27 cellular contexts compared by ENCODE assay signal in genomic region chr11:131491503-131491902, GRCh38.
A peak's percentile ranks its signal among the peaks of the same experiment; 100 is the strongest.
DNase-seq lines count a peak whose midpoint lies in the region; ATAC-seq, FAIRE-seq and TF ChIP-seq lines count a peak whose summit lies in the region.
"Had no signal": no experiment of that assay in that cellular context is flagged by ENCODE, and none has a peak within 500 bp of the region (broad histone marks: within the 10 kb centered on the region; RNA-seq: fewer than 3 reads in every experiment).

No MANE protein-coding gene starts in this region.

- H3K4me1 ChIP-seq in astrocyte (ENCODE audit: insufficient read depth, low read length): no peaks in the 10 kb centered on the region
- H3K4me1 ChIP-seq in gastroesophageal sphincter: peaks cover 0 to 10% (median 0%) of the 10 kb centered on the region in 3 donors
- no peaks in the 10 kb centered on the region for H3K4me1 ChIP-seq in CD8-positive, alpha-beta T cell (ENCODE audit: insufficient read depth, low read length)
- no peaks in the 10 kb centered on the region for H3K4me1 ChIP-seq in Karpas-422 (ENCODE audit: low read length)

- H3K27me3 ChIP-seq in astrocyte (ENCODE audit: insufficient read depth, low read length): peaks cover under 1% of the 10 kb centered on the region
- no peaks in the 10 kb centered on the region for H3K27me3 ChIP-seq in gastroesophageal sphincter
- no peaks in the 10 kb centered on the region for H3K27me3 ChIP-seq in CD8-positive, alpha-beta T cell (ENCODE audit: insufficient read depth, low read length)
- H3K27me3 ChIP-seq in Karpas-422 (ENCODE audit: low read length): no peaks in the 10 kb centered on the region

- 82 to 91% methylated on average over 4 of the region's 4 CpGs for WGBS in gastroesophageal sphincter (ENCODE audit: low coverage in 1 of 2), 2 donors

- H3K4me2 ChIP-seq in astrocyte (ENCODE audit: low read length) (no peak overlapping the region), Karpas-422 (ENCODE audit: low read depth, low read length, poor library complexity, severe bottlenecking) (no peak overlapping the region)

- H3K9me3 Mint-ChIP-seq in HFFc6 (no peaks in the 10 kb centered on the region), astrocyte (ENCODE audit: unreplicated experiment) (no peaks in the 10 kb centered on the region)
- no peaks in the 10 kb centered on the region for H3K9me3 Mint-ChIP-seq in CD8-positive, alpha-beta T cell
- H3K9me3 Mint-ChIP-seq: activated B cell treated with CpG ODN at 0.5 μM for 24 hours; activated CD4-positive, alpha-beta memory T cell treated with anti-CD3 and anti-CD28 coated beads for 36 hours had no signal

- no peaks in the 10 kb centered on the region for H3K36me3 Mint-ChIP-seq in HFFc6 (ENCODE audit: low read depth)
- peaks cover 2% of the 10 kb centered on the region for H3K36me3 Mint-ChIP-seq in astrocyte (ENCODE audit: low read depth, unreplicated experiment)
- H3K36me3 Mint-ChIP-seq in CD8-positive, alpha-beta T cell: no peaks in the 10 kb centered on the region
- H3K36me3 Mint-ChIP-seq: activated CD4-positive, alpha-beta memory T cell treated with anti-CD3 and anti-CD28 coated beads for 36 hours had no signal

- peak; percentile 51 for ATAC-seq in gastroesophageal sphincter
- no peak for ATAC-seq in CD8-positive, alpha-beta T cell
- ATAC-seq: esophagus mucosa, GM12878, right cardiac atrium, SK-N-SH treated with all-trans-retinoic acid at 6 μM for 48 hours had no signal

- no peak for TF ChIP-seq EP300 in gastroesophageal sphincter (IDR thresholded peaks at IDR 0.05)

- no peak overlapping the region for H3K27ac ChIP-seq in astrocyte (ENCODE audit: low read depth, low read length)
- H3K27ac ChIP-seq in gastroesophageal sphincter: no peak overlapping the region
- no peak overlapping the region for H3K27ac ChIP-seq in CD8-positive, alpha-beta T cell (ENCODE audit: low read depth, low read length)
- no peak overlapping the region for H3K27ac ChIP-seq in Karpas-422 (ENCODE audit: low read length)
- H3K27ac ChIP-seq: C4-2B had no signal

- H3K79me2 ChIP-seq in astrocyte (ENCODE audit: insufficient read depth, low read length) (no peaks in the 10 kb centered on the region), Karpas-422 (ENCODE audit: low read length) (no peaks in the 10 kb centered on the region)

- H3K9me3 ChIP-seq in astrocyte (ENCODE audit: insufficient read depth, low read depth, low read length) (no peaks in the 10 kb centered on the region), gastroesophageal sphincter (no peaks in the 10 kb centered on the region), Karpas-422 (ENCODE audit: low read length) (no peaks in the 10 kb centered on the region)
- no peaks in the 10 kb centered on the region for H3K9me3 ChIP-seq in CD8-positive, alpha-beta T cell (ENCODE audit: low read length)

- no peaks in the 10 kb centered on the region for H3K9me2 ChIP-seq in Karpas-422 (replicated peaks; ENCODE audit: insufficient read depth, low read length)

- H3K4me3 ChIP-seq in astrocyte (ENCODE audit: insufficient read depth, low read depth, low read length) (no peak overlapping the region), gastroesophageal sphincter (no peak overlapping the region), Karpas-422 (ENCODE audit: low read length) (no peak overlapping the region)
- H3K4me3 ChIP-seq in CD8-positive, alpha-beta T cell (ENCODE audit: low read depth, low read length): no peak overlapping the region
- H3K4me3 ChIP-seq: GM12878 had no signal

- DNase-seq in A172 (ENCODE audit: low spot score) (peak; percentile 1), HFFc6 (peak; percentile 13), astrocyte (ENCODE audit: low read depth) (peak; percentile 8), head of caudate nucleus (no peak), Karpas-422 (no peak), SK-N-DZ (ENCODE audit: low spot score) (no peak)
- DNase-seq in CD8-positive, alpha-beta T cell: no peak
- DNase-seq: activated B cell treated with CpG ODN at 0.5 μM for 24 hours; activated CD4-positive, alpha-beta memory T cell treated with anti-CD3 and anti-CD28 coated beads for 36 hours; amygdala; effector CD8-positive, alpha-beta T cell; GDM1; islet precursor cell; NCI-H1092; NCI-H2081 treated with DMSO at 0.1 percent for 48 hours; NCI-H446 treated with DMSO at 0.1 percent for 48 hours; NK-92 treated with Interleukin-12 subunit alpha and Interleukin-12 subunit beta, amount 100 ng/mL, for 24 hours; right cardiac atrium; stimulated activated CD4-positive, alpha-beta T cell treated with anti-CD3 and anti-CD28 coated beads, Interleukin-15, amount 100 ng/mL, for 24 hours; T-helper 9 cell had no signal

- no peak overlapping the region for H3K4me3 Mint-ChIP-seq in HFFc6
- no peak overlapping the region for H3K4me3 Mint-ChIP-seq in astrocyte (ENCODE audit: unreplicated experiment)
- H3K4me3 Mint-ChIP-seq in CD8-positive, alpha-beta T cell: no peak overlapping the region
- H3K4me3 Mint-ChIP-seq: activated B cell treated with CpG ODN at 0.5 μM for 24 hours; activated CD4-positive, alpha-beta memory T cell treated with anti-CD3 and anti-CD28 coated beads for 36 hours had no signal

- H2AFZ ChIP-seq in astrocyte (ENCODE audit: low read depth, low read length): no peak overlapping the region
- no peak overlapping the region for H2AFZ ChIP-seq in Karpas-422 (ENCODE audit: low read length)

- CTCF ChIA-PET in CD8-positive, alpha-beta T cell (lab: Charles Lee): interaction anchor here (1.0 kb wide), 1 partner anchor 22 kb away, joined by 3 read pairs; no protein-coding TSS in a partner anchor

- POLR2A ChIA-PET in CD8-positive, alpha-beta T cell (lab: Charles Lee): no interaction called here

- H3K4me1 Mint-ChIP-seq in HFFc6 (ENCODE audit: low read depth) (no peaks in the 10 kb centered on the region), astrocyte (ENCODE audit: low read depth, unreplicated experiment) (peaks cover 8% of the 10 kb centered on the region)
- no peaks in the 10 kb centered on the region for H3K4me1 Mint-ChIP-seq in CD8-positive, alpha-beta T cell (ENCODE audit: low read depth)
- H3K4me1 Mint-ChIP-seq: activated B cell treated with CpG ODN at 0.5 μM for 24 hours had no signal

- TF ChIP-seq CTCF in HFFc6 (IDR thresholded peaks at IDR 0.05) (no peak), astrocyte (IDR thresholded peaks at IDR 0.05; ENCODE audit: insufficient read depth, low read depth, low read length) (no peak), gastroesophageal sphincter (IDR thresholded peaks at IDR 0.05) (no peak)
- TF ChIP-seq CTCF in CD8-positive, alpha-beta T cell (IDR thresholded peaks at IDR 0.05): no peak

- H3K9ac ChIP-seq in astrocyte (ENCODE audit: low read length) (no peak overlapping the region), Karpas-422 (ENCODE audit: low read length) (no peak overlapping the region)

- H3K27me3 Mint-ChIP-seq in HFFc6 (ENCODE audit: insufficient read depth) (peaks cover 14% of the 10 kb centered on the region), astrocyte (ENCODE audit: low read depth, unreplicated experiment) (peaks cover 35% of the 10 kb centered on the region)
- no peaks in the 10 kb centered on the region for H3K27me3 Mint-ChIP-seq in CD8-positive, alpha-beta T cell (ENCODE audit: low read depth)
- H3K27me3 Mint-ChIP-seq: activated B cell treated with CpG ODN at 0.5 μM for 24 hours; activated CD4-positive, alpha-beta memory T cell treated with anti-CD3 and anti-CD28 coated beads for 36 hours had no signal

- H3K27ac Mint-ChIP-seq in HFFc6: no peak overlapping the region
- H3K27ac Mint-ChIP-seq in astrocyte (ENCODE audit: unreplicated experiment): no peak overlapping the region
- H3K27ac Mint-ChIP-seq in CD8-positive, alpha-beta T cell: no peak overlapping the region
- H3K27ac Mint-ChIP-seq: activated B cell treated with CpG ODN at 0.5 μM for 24 hours; activated CD4-positive, alpha-beta memory T cell treated with anti-CD3 and anti-CD28 coated beads for 36 hours had no signal

- no peaks in the 10 kb centered on the region for H4K20me1 ChIP-seq in astrocyte (ENCODE audit: insufficient read depth, low read length)
- H4K20me1 ChIP-seq in Karpas-422 (ENCODE audit: insufficient read depth, low read depth, low read length): no peaks in the 10 kb centered on the region

- H3K36me3 ChIP-seq in astrocyte (ENCODE audit: insufficient read depth, low read length) (no peaks in the 10 kb centered on the region), gastroesophageal sphincter (no peaks in the 10 kb centered on the region), Karpas-422 (ENCODE audit: insufficient read depth, low read length) (no peaks in the 10 kb centered on the region)
- H3K36me3 ChIP-seq in CD8-positive, alpha-beta T cell (ENCODE audit: insufficient read depth, low read length): no peaks in the 10 kb centered on the region

- intact Hi-C loops in CD8-positive, alpha-beta T cell (cut with DNase I, micrococcal nuclease): no loop called here
- intact Hi-C loops in head of caudate nucleus (cut with DNase I): no loop called here

- FAIRE-seq in astrocyte (lab: Jason Lieb, UNC): no peak
- FAIRE-seq: A204.1, GM12878, GM19239 had no signal

- no peak for TF ChIP-seq POLR2A in gastroesophageal sphincter (IDR thresholded peaks at IDR 0.05)

Comparison
In these comparisons a context has a peak if more than half of its experiments do, and no peak if none do; other contexts are left out.
1. DNase-seq: peak in A172 (single experiment), HFFc6 (single experiment) and astrocyte (single experiment); none in CD8-positive, alpha-beta T cell (0 of 7), head of caudate nucleus (0 of 42), Karpas-422 (single experiment) and SK-N-DZ (single experiment).